ENCODE assay signal across 24 cellular contexts in the genomic region with DNA sequence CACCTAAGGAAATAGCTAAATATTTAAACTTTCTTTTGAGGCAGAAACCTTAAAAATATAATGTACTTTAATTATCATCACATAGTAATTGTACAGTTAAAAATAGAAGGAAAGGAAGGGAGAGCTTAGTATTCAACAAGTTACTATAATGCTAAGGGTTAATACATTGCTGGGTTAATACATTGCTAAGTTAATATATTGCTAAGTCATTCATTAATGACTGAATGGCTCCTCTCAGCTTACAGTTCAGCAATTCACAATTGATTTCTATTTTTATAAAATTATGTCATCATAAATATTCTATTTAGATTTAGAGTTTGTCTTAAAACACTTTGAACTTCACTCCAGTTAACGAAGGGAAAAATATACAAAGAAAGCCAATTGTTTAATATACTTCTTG.
"Had no signal": no experiment of that assay in that cellular context is flagged by ENCODE, and none has a peak within 500 bp of the region (broad histone marks: within the 10 kb centered on the region; RNA-seq: fewer than 3 reads in every experiment).

No MANE protein-coding gene starts in this region.

- FAIRE-seq: bronchial epithelial cell, endometrium, keratinocyte had no signal

- ATAC-seq: activated CD4-positive, alpha-beta T cell treated with anti-CD3 and anti-CD28 coated beads for 36 hours; activated CD8-positive, alpha-beta memory T cell treated with anti-CD3 and anti-CD28 coated beads, Interleukin-2, amount 10 ng/mL, durations not matched to agents 7 days and 5 days; activated CD8-positive, alpha-beta T cell treated with anti-CD3 and anti-CD28 coated beads, Interleukin-2, amount 10 ng/mL, durations not matched to agents 7 days and 5 days; left lung; lower lobe of right lung; naive thymus-derived CD8-positive, alpha-beta T cell; right cardiac atrium; stimulated activated naive CD8-positive, alpha-beta T cell treated with anti-CD3 and anti-CD28 coated beads, Interleukin-15, Interleukin-2, amounts not matched to agents 100 U/mL and 50 U/mL, for 24 hours had no signal

- H3K27me3 ChIP-seq: colonic mucosa, left lung, spleen, testis, transverse colon had no signal

- H3K79me2 ChIP-seq: parathyroid adenoma had no signal

- H3K9me3 ChIP-seq: colonic mucosa, left lung, lower lobe of right lung, spleen, testis, transverse colon had no signal

- H3K4me1 ChIP-seq: colonic mucosa, left lung, lower lobe of right lung, neural progenitor cell, parathyroid adenoma, spleen, testis, transverse colon had no signal

- H3K9ac ChIP-seq: neural progenitor cell, parathyroid adenoma had no signal

- H3K36me3 ChIP-seq: colonic mucosa, left lung, lower lobe of right lung, neural progenitor cell, spleen, transverse colon had no signal

- H2AFZ ChIP-seq: neural progenitor cell, parathyroid adenoma had no signal

- H3K4me2 ChIP-seq: neural progenitor cell had no signal

- DNase-seq: activated CD4-positive, alpha-beta T cell treated with anti-CD3 and anti-CD28 coated beads for 36 hours; activated CD4-positive, CD25-positive, alpha-beta regulatory T cell; activated CD8-positive, alpha-beta memory T cell treated with anti-CD3 and anti-CD28 coated beads, Interleukin-2, amount 10 ng/mL, durations not matched to agents 7 days and 5 days; activated CD8-positive, alpha-beta T cell treated with anti-CD3 and anti-CD28 coated beads, Interleukin-2, amount 10 ng/mL, durations not matched to agents 7 days and 5 days; activated T-cell treated with anti-CD3 and anti-CD28 coated beads, Interleukin-2, amount 50 U/mL, for 48 hours; cerebellar nuclear complex; colonic mucosa; effector CD8-positive, alpha-beta T cell; glutamatergic neuron; left lung; lower lobe of right lung; mesenchymal stem cell; naive thymus-derived CD8-positive, alpha-beta T cell; occipital lobe; right cardiac atrium; spleen; stimulated activated naive CD8-positive, alpha-beta T cell treated with anti-CD3 and anti-CD28 coated beads, Interleukin-15, Interleukin-2, amounts not matched to agents 100 U/mL and 50 U/mL, for 24 hours; testis; transverse colon had no signal

- H3K27ac ChIP-seq: colonic mucosa, left lung, lower lobe of right lung, neural progenitor cell, parathyroid adenoma, spleen, testis, transverse colon had no signal

- H3K4me3 ChIP-seq: colonic mucosa, left lung, lower lobe of right lung, neural progenitor cell, spleen, testis, transverse colon had no signal
